ENCODE assay signal across 29 cellular contexts in genomic region chr4:182837831-182838230, GRCh38.
"Had no signal": no experiment of that assay in that cellular context is flagged by ENCODE, and none has a peak within 500 bp of the region (broad histone marks: within the 10 kb centered on the region; RNA-seq: fewer than 3 reads in every experiment).

No MANE protein-coding gene starts in this region.

- ATAC-seq: activated CD8-positive, alpha-beta T cell treated with anti-CD3 and anti-CD28 coated beads for 36 hours; activated naive CD8-positive, alpha-beta T cell treated with anti-CD3 and anti-CD28 coated beads, Interleukin-2, amount 50 U/mL, for 24 hours had no signal

- DNase-seq: activated B cell treated with CpG ODN at 0.5 μM for 24 hours; activated CD4-positive, alpha-beta memory T cell treated with anti-CD3 and anti-CD28 coated beads for 36 hours; activated CD4-positive, alpha-beta T cell treated with anti-CD3 and anti-CD28 coated beads for 4 hours; activated CD4-positive, alpha-beta T cell treated with anti-CD3 and anti-CD28 coated beads, Interleukin-2, amount 10 ng/mL, durations not matched to agents 24 days and 14 days; activated CD4-positive, alpha-beta T cell treated with anti-CD3 and anti-CD28 coated beads, Interleukin-2, amount 50 U/mL, for 1 hour; activated CD4-positive, alpha-beta T cell treated with anti-CD3 and anti-CD28 coated beads, Interleukin-2, amount 50 U/mL, for 4 hours; activated CD4-positive, CD25-positive, alpha-beta regulatory T cell treated with anti-CD3 and anti-CD28 coated beads, Interleukin-2, amount 50 U/mL, for 72 hours; activated CD8-positive, alpha-beta memory T cell treated with anti-CD3 and anti-CD28 coated beads, Interleukin-2, amount 50 U/mL, for 4 hours; activated CD8-positive, alpha-beta T cell treated with anti-CD3 and anti-CD28 coated beads for 36 hours; activated effector memory CD4-positive, alpha-beta T cell treated with Interleukin-2 at 50 U/mL for 16 hours; activated gamma-delta T cell; activated naive CD4-positive, alpha-beta T cell treated with anti-CD3 and anti-CD28 coated beads, Interleukin-2, amount 10 ng/mL, durations not matched to agents 7 days and 5 days; activated naive CD4-positive, alpha-beta T cell treated with Interleukin-2 at 50 U/mL for 16 hours; activated naive CD8-positive, alpha-beta T cell treated with anti-CD3 and anti-CD28 coated beads, Interleukin-2, amount 10 ng/mL, durations not matched to agents 7 days and 5 days; activated naive CD8-positive, alpha-beta T cell treated with anti-CD3 and anti-CD28 coated beads, Interleukin-2, amount 50 U/mL, for 24 hours; activated T-cell treated with anti-CD3 and anti-CD28 coated beads, Interleukin-2, amount 50 U/mL, for 24 hours; activated T-cell treated with anti-CD3 and anti-CD28 coated beads, Interleukin-2, amount 50 U/mL, for 48 hours; amygdala; anterior cingulate cortex; caudate nucleus; cerebellar nuclear complex; T-helper 1 cell; T-helper 2 cell; T-helper 9 cell had no signal

- H3K4me1 ChIP-seq: ascending aorta had no signal

- H3K9me3 ChIP-seq: ascending aorta had no signal

- H3K36me3 ChIP-seq: ascending aorta, cardiac muscle cell had no signal

- H3K27ac ChIP-seq: ascending aorta, cardiac muscle cell, VCaP had no signal

- H3K4me3 ChIP-seq: ascending aorta, cardiac muscle cell had no signal

- H3K27me3 ChIP-seq: ascending aorta had no signal

- FAIRE-seq: bronchial epithelial cell, TTC549 had no signal
